ENCODE assay signal across 7 cellular contexts in genomic region chr6:41682966-41683459, GRCh38. TPM values are rescaled to one million over a fixed set of nuclear protein-coding genes. Genes with fewer than 3 reads are reported as not detected.
DNase-seq lines count a peak whose midpoint lies in the region; ATAC-seq, FAIRE-seq and TF ChIP-seq lines count a peak whose summit lies in the region.

No MANE protein-coding gene starts in this region.

- H3K27me3 Mint-ChIP-seq in activated naive CD8-positive, alpha-beta T cell treated with anti-CD3 and anti-CD28 coated beads, Interleukin-2, amount 10 ng/mL, durations not matched to agents 7 days and 5 days = peaks cover 2% of the 10 kb centered on the region

- H3K4me2 ChIP-seq in keratinocyte (ENCODE audit: control insufficient read depth, extremely low read depth, insufficient read depth, low read depth, low read length) = peak overlapping the region; percentile 64

- no peak for TF ChIP-seq CTCF in keratinocyte (optimal IDR thresholded peaks at IDR 0.05 in 1 of 3, IDR thresholded peaks at IDR 0.05 in 1 of 3, conservative IDR thresholded peaks at IDR 0.05 in 1 of 3; ENCODE audit: extremely low read depth in 1 of 3, insufficient read depth in 2 of 3, low read length in 3 of 3)

- no peak for FAIRE-seq in keratinocyte (lab: Jason Lieb, UNC)

- DNase-seq in activated naive CD8-positive, alpha-beta T cell treated with anti-CD3 and anti-CD28 coated beads, Interleukin-2, amount 10 ng/mL, durations not matched to agents 7 days and 5 days = no peak
- DNase-seq in keratinocyte (ENCODE audit: low read depth, low spot score) = no peak
- DNase-seq in NCI-H69 (lab: John Stamatoyannopoulos, UW) = no peak
- DNase-seq in activated gamma-delta T cell (lab: John Stamatoyannopoulos, UW) = no peak

- dilution Hi-C loops in keratinocyte (cut with MboI; ENCODE audit: extremely low pct_ligation_motif_present, low sequenced_read_pairs) = no loop called here

- H3K9me1 ChIP-seq in keratinocyte (ENCODE audit: control insufficient read depth, extremely low read depth, insufficient read depth, low read length) = no peaks in the 10 kb centered on the region

- no peaks in the 10 kb centered on the region for H3K79me2 ChIP-seq in keratinocyte (ENCODE audit: control insufficient read depth, insufficient read depth, low read length)

- H3K4me3 ChIP-seq in keratinocyte (ENCODE audit: control insufficient read depth in 2 of 3, extremely low read depth in 1 of 3, insufficient read depth in 2 of 3, low read depth in 1 of 3, low read length in 3 of 3) (peak overlapping the region in 2 of 3 experiments; percentile 27 to 56), stomach smooth muscle (ENCODE audit: low read length in 2 of 2) (peak overlapping the region; percentile 56 to 69)

- H3K4me3 Mint-ChIP-seq in activated naive CD8-positive, alpha-beta T cell treated with anti-CD3 and anti-CD28 coated beads, Interleukin-2, amount 10 ng/mL, durations not matched to agents 7 days and 5 days = peak overlapping the region; percentile 78

- POLR2A ChIA-PET in activated naive CD8-positive, alpha-beta T cell treated with anti-CD3 and anti-CD28 coated beads, Interleukin-2, amount 10 ng/mL, durations not matched to agents 7 days and 5 days (lab: Charles Lee) = interaction anchor here (0.9 to 1.3 kb wide), 4 partner anchors 33 to 80 kb away, joined by 4 to 7 read pairs (median 6); no protein-coding TSS in a partner anchor

- H3K27me3 ChIP-seq in keratinocyte (ENCODE audit: control insufficient read depth, extremely low read depth, insufficient read depth, low read length) = no peaks in the 10 kb centered on the region
- H3K27me3 ChIP-seq in stomach smooth muscle (ENCODE audit: control insufficient read depth in 1 of 2, insufficient read depth in 2 of 2, low read length in 2 of 2) = no peaks in the 10 kb centered on the region

- H3K36me3 ChIP-seq in keratinocyte (ENCODE audit: control insufficient read depth in 2 of 2, extremely low read depth in 1 of 2, insufficient read depth in 2 of 2, low read length in 2 of 2) (peaks cover 0 to 2% of the 10 kb centered on the region in 2 experiments), stomach smooth muscle (ENCODE audit: control insufficient read depth in 2 of 2, insufficient read depth in 2 of 2, low read length in 2 of 2) (peaks cover 17 to 31% of the 10 kb centered on the region in 2 donors)

- H3K27ac ChIP-seq in keratinocyte (ENCODE audit: control insufficient read depth, insufficient read depth, low read length) (no peak overlapping the region), stomach smooth muscle (ENCODE audit: low read length) (peak overlapping the region; percentile 24)

- H4K20me1 ChIP-seq in keratinocyte (ENCODE audit: control insufficient read depth, extremely low read depth, insufficient read depth, low read length) = no peaks in the 10 kb centered on the region

- H3K4me1 ChIP-seq in keratinocyte (ENCODE audit: control insufficient read depth, extremely low read depth, insufficient read depth, low read length) (peaks cover 2% of the 10 kb centered on the region), stomach smooth muscle (ENCODE audit: control insufficient read depth, insufficient read depth, low read length) (peaks cover 20% of the 10 kb centered on the region)

- H2AFZ ChIP-seq in keratinocyte (ENCODE audit: control insufficient read depth, low read length) = peak overlapping the region; percentile 77

- H3K9me3 ChIP-seq in keratinocyte (ENCODE audit: control insufficient read depth, low read depth, low read length) (no peaks in the 10 kb centered on the region), stomach smooth muscle (ENCODE audit: control insufficient read depth in 2 of 2, low read length in 2 of 2) (no peaks in the 10 kb centered on the region)

- peaks cover 9% of the 10 kb centered on the region for H3K4me1 Mint-ChIP-seq in activated naive CD8-positive, alpha-beta T cell treated with anti-CD3 and anti-CD28 coated beads, Interleukin-2, amount 10 ng/mL, durations not matched to agents 7 days and 5 days

- ATAC-seq in HG03159 (IDR thresholded peaks at IDR 0.05; ENCODE audit: unreplicated experiment) = peak; percentile 5
- ATAC-seq in activated naive CD8-positive, alpha-beta T cell treated with anti-CD3 and anti-CD28 coated beads, Interleukin-2, amount 10 ng/mL, durations not matched to agents 7 days and 5 days (ENCODE audit: low read depth) = no peak
- ATAC-seq in HG02852 (IDR thresholded peaks at IDR 0.05; ENCODE audit: unreplicated experiment) = no peak

- peak overlapping the region; percentile 54 for H3K9ac ChIP-seq in keratinocyte (ENCODE audit: control insufficient read depth, extremely low read depth, insufficient read depth, low read length)
- peak overlapping the region; percentile 62 to 68 for H3K9ac ChIP-seq in stomach smooth muscle (ENCODE audit: low read length in 2 of 2)

- H3K36me3 Mint-ChIP-seq in activated naive CD8-positive, alpha-beta T cell treated with anti-CD3 and anti-CD28 coated beads, Interleukin-2, amount 10 ng/mL, durations not matched to agents 7 days and 5 days = no peaks in the 10 kb centered on the region

- no peaks in the 10 kb centered on the region for H3K9me3 Mint-ChIP-seq in activated naive CD8-positive, alpha-beta T cell treated with anti-CD3 and anti-CD28 coated beads, Interleukin-2, amount 10 ng/mL, durations not matched to agents 7 days and 5 days

- H3K27ac Mint-ChIP-seq in activated naive CD8-positive, alpha-beta T cell treated with anti-CD3 and anti-CD28 coated beads, Interleukin-2, amount 10 ng/mL, durations not matched to agents 7 days and 5 days = peak overlapping the region; percentile 81

RNA-seq across cellular contexts. Expression of gene MDFI, which starts 44.7 kb away (rescaled TPM):
- not detected for total RNA-seq in activated naive CD8-positive, alpha-beta T cell treated with anti-CD3 and anti-CD28 coated beads, Interleukin-2, amount 10 ng/mL, durations not matched to agents 7 days and 5 days
- polyA plus RNA-seq in keratinocyte = 60.1 to 104 TPM (median 76.2 TPM) in 3 replicates
- polyA plus RNA-seq in keratinocyte (2011; ENCODE audit: low read depth) = 11.8 TPM
- polyA plus RNA-seq in keratinocyte (2011; cell fraction: cytosol; rRNA removed) = 51.0 and 110 TPM in 2 replicates
- polyA plus RNA-seq in keratinocyte (2011; cell fraction: nucleus; rRNA removed) = 108 and 157 TPM in 2 replicates
- polyA plus RNA-seq in keratinocyte (2012; ENCODE audit: low replicate concordance) = 37.2 and 90.1 TPM in 2 replicates
- polyA minus RNA-seq in keratinocyte = 32.9 to 60.9 TPM (median 37.5 TPM) in 3 replicates
- 109 TPM for polyA minus RNA-seq in keratinocyte (2011; cell fraction: cytosol; rRNA and poly(A)+ RNA removed)
- polyA minus RNA-seq in keratinocyte (2011; cell fraction: nucleus; rRNA and poly(A)+ RNA removed) = 32.3 and 41.4 TPM in 2 replicates

RNA-seq across cellular contexts. Expression of gene TFEB, which starts 52.4 kb away (rescaled TPM):
- total RNA-seq in activated naive CD8-positive, alpha-beta T cell treated with anti-CD3 and anti-CD28 coated beads, Interleukin-2, amount 10 ng/mL, durations not matched to agents 7 days and 5 days = 10 to 100 TPM; 17.6 TPM
- polyA plus RNA-seq in keratinocyte = 3.0 to 10.3 TPM (median 4.3 TPM) in 3 replicates
- 3.4 TPM for polyA plus RNA-seq in keratinocyte (2011; ENCODE audit: low read depth)
- 4.2 and 5.5 TPM in 2 replicates for polyA plus RNA-seq in keratinocyte (2011; cell fraction: cytosol; rRNA removed)
- polyA plus RNA-seq in keratinocyte (2011; cell fraction: nucleus; rRNA removed) = 7.6 and 8.9 TPM in 2 replicates
- polyA plus RNA-seq in keratinocyte (2012; ENCODE audit: low replicate concordance) = 4.4 and 8.7 TPM in 2 replicates
- 3.6 to 12.2 TPM (median 8.6 TPM) in 3 replicates for polyA minus RNA-seq in keratinocyte
- polyA minus RNA-seq in keratinocyte (2011; cell fraction: cytosol; rRNA and poly(A)+ RNA removed) = 10.2 TPM
- 6.7 and 9.1 TPM in 2 replicates for polyA minus RNA-seq in keratinocyte (2011; cell fraction: nucleus; rRNA and poly(A)+ RNA removed)
